In the genomic region with DNA sequence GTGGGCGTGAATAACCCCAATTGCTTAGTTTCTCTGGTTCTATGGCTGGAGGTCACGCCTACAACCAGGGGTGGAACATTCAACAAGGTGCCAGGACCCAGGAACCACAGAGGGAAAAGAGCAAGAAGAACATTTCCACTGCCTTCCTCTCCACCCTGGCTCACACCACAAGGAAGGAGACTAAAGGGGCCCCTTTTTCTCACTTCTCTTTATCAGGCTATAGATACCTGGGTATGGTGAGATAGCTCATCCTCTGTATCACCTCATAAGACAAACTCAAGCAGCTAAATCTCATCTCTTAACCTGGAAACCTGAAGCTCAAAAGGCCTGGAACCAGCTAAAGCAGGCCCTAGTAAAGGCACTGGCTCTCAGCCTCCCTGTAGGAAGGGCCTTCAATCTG, we compare ENCODE assay signal across 22 cellular contexts.
DNase-seq lines count a peak whose midpoint lies in the region; ATAC-seq, FAIRE-seq and TF ChIP-seq lines count a peak whose summit lies in the region.
"Had no signal": no experiment of that assay in that cellular context is flagged by ENCODE, and none has a peak within 500 bp of the region (broad histone marks: within the 10 kb centered on the region; RNA-seq: fewer than 3 reads in every experiment).

No MANE protein-coding gene starts in this region.

- H3K79me2 ChIP-seq in Loucy (ENCODE audit: insufficient read depth, low read length): no peaks in the 10 kb centered on the region

- 33 to 100% methylated on average over 1 to 2 of the region's 2 CpGs for WGBS in gastroesophageal sphincter (ENCODE audit: low coverage in 1 of 2), 2 donors

- no peaks in the 10 kb centered on the region for H3K4me1 ChIP-seq in Loucy (ENCODE audit: insufficient read depth, low read length, poor library complexity, severe bottlenecking)
- H3K4me1 ChIP-seq in gastroesophageal sphincter: no peaks in the 10 kb centered on the region

- H3K4me2 ChIP-seq in Loucy (ENCODE audit: low read depth, low read length, poor library complexity, severe bottlenecking): no peak overlapping the region
- H3K4me2 ChIP-seq: KMS-11, PC-9 had no signal

- H3K9me3 ChIP-seq in Loucy (ENCODE audit: insufficient read depth, low read depth, low read length) (no peaks in the 10 kb centered on the region), gastroesophageal sphincter (peaks cover 0 to 14% (median 0%) of the 10 kb centered on the region in 3 donors)

- no peak overlapping the region for H3K27ac ChIP-seq in gastroesophageal sphincter
- H3K27ac ChIP-seq: 22Rv1, HL-60, KMS-11, PC-9, RWPE1 had no signal

- no peak for TF ChIP-seq EP300 in gastroesophageal sphincter (IDR thresholded peaks at IDR 0.05)

- DNase-seq in GM12891 (ENCODE audit: insufficient read length, low spot score) (no peak), left cardiac atrium (no peak), A172 (ENCODE audit: low spot score) (no peak)
- no peak for DNase-seq in stimulated activated CD4-positive, alpha-beta T cell treated with anti-CD3 and anti-CD28 coated beads, Interleukin-2, amount 100 ng/mL, for 48 hours
- DNase-seq: HCEC 1CT, NCI-H1417 treated with DMSO at 0.1 percent for 48 hours, NCI-H1930, NCI-H345, NCI-H526, PC-9, SIG-M5, T-cell had no signal

- H3F3A ChIP-seq in Loucy (ENCODE audit: low read depth): no peaks in the 10 kb centered on the region

- FAIRE-seq in GM12891 (lab: Jason Lieb, UNC): no peak
- FAIRE-seq: GM12892 had no signal

- intact Hi-C loops in left cardiac atrium (cut with DNase I): no loop called here

- H3K9ac ChIP-seq in Loucy (ENCODE audit: low read depth, low read length, poor library complexity, severe bottlenecking): no peak overlapping the region
- H3K9ac ChIP-seq: KMS-11 had no signal

- 0 out of 2 replicates have a peak overlapping the region, but pooled peaks have one; percentile 33 for H2AFZ ChIP-seq in Loucy (ENCODE audit: low read length)
- H2AFZ ChIP-seq: PC-9 had no signal

- H3K9me2 ChIP-seq in Loucy (replicated peaks; ENCODE audit: low read depth, low read length): no peaks in the 10 kb centered on the region

- H3K27me3 ChIP-seq in Loucy (ENCODE audit: insufficient read depth, low read length, poor library complexity, severe bottlenecking) (no peaks in the 10 kb centered on the region), gastroesophageal sphincter (no peaks in the 10 kb centered on the region)

- H3K4me3 ChIP-seq in Loucy (ENCODE audit: low read length, poor library complexity, severe bottlenecking) (no peak overlapping the region), gastroesophageal sphincter (no peak overlapping the region)
- H3K4me3 ChIP-seq: PC-9 had no signal

- ATAC-seq in GM19351 (IDR thresholded peaks at IDR 0.05; ENCODE audit: unreplicated experiment): peak; percentile 73
- ATAC-seq in HG02852 (IDR thresholded peaks at IDR 0.05; ENCODE audit: unreplicated experiment): peak; percentile 57
- ATAC-seq in gastroesophageal sphincter: no peak
- ATAC-seq in left cardiac atrium: no peak
- ATAC-seq: SK-N-SH treated with all-trans-retinoic acid at 6 μM for 48 hours, T-cell had no signal

- no peak for TF ChIP-seq POLR2A in GM12891 (IDR thresholded peaks at IDR 0.05; ENCODE audit: low read depth, low read length)
- no peak for TF ChIP-seq POLR2A in gastroesophageal sphincter (IDR thresholded peaks at IDR 0.05)

- H3K36me3 ChIP-seq in Loucy (ENCODE audit: insufficient read depth, low read length) (no peaks in the 10 kb centered on the region), gastroesophageal sphincter (no peaks in the 10 kb centered on the region)

- TF ChIP-seq CTCF in Loucy (conservative IDR thresholded peaks at IDR 0.05; ENCODE audit: low read length) (no peak), gastroesophageal sphincter (IDR thresholded peaks at IDR 0.05) (no peak)

- H4K20me1 ChIP-seq in Loucy (ENCODE audit: insufficient read depth, low read length, poor library complexity, severe bottlenecking): no peaks in the 10 kb centered on the region

TF ChIP-seq in GM12891, 5 proteins besides CTCF, POLR2A, EP300 and RAD21:
- TF ChIP-seq SPI1 (IDR thresholded peaks at IDR 0.05; ENCODE audit: low read depth, low read length) (peak; percentile 50), TAF1 (IDR thresholded peaks at IDR 0.05; ENCODE audit: low read depth, low read length) (no peak), POU2F2 (IDR thresholded peaks at IDR 0.05; ENCODE audit: low read depth, low read length) (no peak), PAX5 (IDR thresholded peaks at IDR 0.05; ENCODE audit: insufficient read depth, low read length, severe bottlenecking) (no peak)
TF ChIP-seq in GM12891: peak in this region for 1.

Comparison
In these comparisons a context has a peak if more than half of its experiments do, and no peak if none do; other contexts are left out.
1. ATAC-seq: peak in GM19351 (single experiment) and HG02852 (single experiment); none in gastroesophageal sphincter (single experiment) and left cardiac atrium (0 of 2).